1 cellular context compared by ENCODE assay signal in genomic region chr5:69083412-69083811, GRCh38.
A peak's percentile ranks its signal among the peaks of the same experiment; 100 is the strongest.
TF ChIP-seq lines count a peak whose summit lies in the region.

No MANE protein-coding gene starts in this region.

TF ChIP-seq in H1, 55 proteins besides CTCF, POLR2A, EP300 and RAD21:
- TF ChIP-seq MAX (IDR thresholded peaks at IDR 0.05) (peak; percentile 66; the same call in 1 of the 2 replicates), CREB1 (IDR thresholded peaks at IDR 0.05) (no peak), TAF7 (optimal IDR thresholded peaks at IDR 0.05; ENCODE audit: borderline replicate concordance, low read depth, low read length) (no peak), CTBP2 (IDR thresholded peaks at IDR 0.05; ENCODE audit: borderline replicate concordance, insufficient read depth, insufficient read length, low read length) (no peak), MAFK (IDR thresholded peaks at IDR 0.05; ENCODE audit: low read depth, low read length) (no peak), SRF (IDR thresholded peaks at IDR 0.05; ENCODE audit: low read depth, low read length) (no peak), CHD1 (IDR thresholded peaks at IDR 0.05; ENCODE audit: low read depth, low read length) (no peak), RFX5 (IDR thresholded peaks at IDR 0.05; ENCODE audit: borderline replicate concordance, low read depth, low read length) (no peak), JUN (IDR thresholded peaks at IDR 0.05; ENCODE audit: low read depth, low read length) (no peak), TAF1 (IDR thresholded peaks at IDR 0.05; ENCODE audit: low read depth, low read length) (0 out of 2 replicates have a peak, but pooled peaks have one; percentile 15), E2F6 (IDR thresholded peaks at IDR 0.05) (peak; percentile 75), TBP (IDR thresholded peaks at IDR 0.05; ENCODE audit: low read depth, low read length) (no peak)
